In the genomic region with DNA sequence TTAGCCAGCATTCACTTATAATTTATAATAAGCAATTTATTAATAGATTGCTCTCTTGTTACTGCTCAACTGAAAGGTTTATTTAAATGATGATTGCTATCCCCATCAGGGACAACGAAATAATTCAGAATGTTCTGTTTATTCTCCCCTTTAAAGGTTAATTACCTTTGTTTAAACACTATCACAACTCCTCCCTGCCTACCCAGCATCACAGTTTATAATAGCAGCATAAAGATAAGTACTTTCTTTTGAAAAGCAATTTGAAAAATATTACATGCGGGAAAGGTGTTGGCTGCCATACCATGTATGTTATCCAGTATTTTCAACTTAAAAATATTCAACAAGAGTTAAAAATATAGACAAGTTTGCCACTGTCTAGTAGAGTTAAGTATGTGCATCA, we compare ENCODE assay signal across 30 cellular contexts. TPM values are rescaled to one million over a fixed set of nuclear protein-coding genes. Genes with fewer than 3 reads are reported as not detected.
DNase-seq lines count a peak whose midpoint lies in the region; FAIRE-seq and TF ChIP-seq lines count a peak whose summit lies in the region.
"Had no signal": no experiment of that assay in that cellular context is flagged by ENCODE, and none has a peak within 500 bp of the region (broad histone marks: within the 10 kb centered on the region; RNA-seq: fewer than 3 reads in every experiment).

No MANE protein-coding gene starts in this region.

- H3K27ac ChIP-seq in small intestine (ENCODE audit: low read depth in 1 of 2, low read length in 1 of 2) (no peak overlapping the region), uterus (no peak overlapping the region)
- H3K27ac ChIP-seq: 22Rv1, SJCRH30 had no signal

- H3K36me3 ChIP-seq in small intestine (ENCODE audit: control insufficient read depth in 2 of 2, insufficient read depth in 2 of 2, low read length in 2 of 2) = peaks cover 0 to 2% of the 10 kb centered on the region in 2 donors
- no peaks in the 10 kb centered on the region for H3K36me3 ChIP-seq in uterus

- H3K9me3 ChIP-seq in small intestine (ENCODE audit: control insufficient read depth, low read depth) (no peaks in the 10 kb centered on the region), uterus (no peaks in the 10 kb centered on the region)
- H3K9me3 ChIP-seq: BE2C, HAP-1, SJCRH30 had no signal

- TF ChIP-seq CTCF in chondrocyte (IDR thresholded peaks at IDR 0.05) (no peak), uterus (IDR thresholded peaks at IDR 0.05) (no peak)

- no peaks in the 10 kb centered on the region for H3K9me3 Mint-ChIP-seq in activated naive CD4-positive, alpha-beta T cell treated with anti-CD3 and anti-CD28 coated beads, Interleukin-2, amount 50 U/mL, for 24 hours
- peaks cover 6% of the 10 kb centered on the region for H3K9me3 Mint-ChIP-seq in chondrocyte (ENCODE audit: low read depth)
- H3K9me3 Mint-ChIP-seq: CD14-positive monocyte; CD8-positive, alpha-beta memory T cell had no signal

- no peak for TF ChIP-seq POLR2A in uterus (IDR thresholded peaks at IDR 0.05)

- H3K4me1 Mint-ChIP-seq in activated naive CD4-positive, alpha-beta T cell treated with anti-CD3 and anti-CD28 coated beads, Interleukin-2, amount 50 U/mL, for 24 hours = peaks cover 66% of the 10 kb centered on the region
- H3K4me1 Mint-ChIP-seq in chondrocyte (ENCODE audit: low read depth) = peaks cover 46% of the 10 kb centered on the region
- H3K4me1 Mint-ChIP-seq: CD14-positive monocyte had no signal

- H3K4me1 ChIP-seq in small intestine (ENCODE audit: control insufficient read depth in 2 of 2, insufficient read depth in 1 of 2, low read depth in 1 of 2, low read length in 1 of 2) = no peaks in the 10 kb centered on the region
- H3K4me1 ChIP-seq in uterus = no peaks in the 10 kb centered on the region
- H3K4me1 ChIP-seq: BE2C, HAP-1, SJCRH30 had no signal

- H3K27me3 ChIP-seq in small intestine (ENCODE audit: control insufficient read depth in 2 of 2, insufficient read depth in 2 of 2, low read length in 2 of 2) = no peaks in the 10 kb centered on the region
- H3K27me3 ChIP-seq in uterus = no peaks in the 10 kb centered on the region
- H3K27me3 ChIP-seq: BE2C, SJCRH30 had no signal

- DNase-seq in NCI-H146 (lab: John Stamatoyannopoulos, UW) (peak; percentile 22), NCI-H146 treated with DMSO at 0.1 percent for 48 hours (lab: John Stamatoyannopoulos, UW; ENCODE audit: unreplicated experiment) (no peak), chondrocyte (ENCODE audit: low spot score) (no peak), small intestine (peak; percentile 16), uterus (no peak), islet precursor cell (no peak)
- DNase-seq in activated naive CD4-positive, alpha-beta T cell treated with Interleukin-2 at 50 U/mL for 16 hours = no peak
- DNase-seq: BE2C; CD8-positive, alpha-beta memory T cell; DMS 273 treated with DMSO at 0.1 percent for 48 hours; DMS79; EL; GDM1; GOT3; HFFc6; Kasumi-1; NCI-H1092 treated with DMSO at 0.1 percent for 48 hours; NCI-H187; NCI-H2081 treated with DMSO at 0.1 percent for 48 hours; NCI-H526 treated with DMSO at 0.1 percent for 48 hours; NK-92 treated with Interleukin-12 subunit alpha and Interleukin-12 subunit beta, amount 100 ng/mL, for 24 hours; PC-3; SJCRH30 had no signal

- H3K4me3 ChIP-seq in small intestine (ENCODE audit: low read depth in 1 of 2, low read length in 2 of 2) (no peak overlapping the region), uterus (no peak overlapping the region)
- H3K4me3 ChIP-seq: GM12878, HAP-1, K562, SJCRH30 had no signal

- intact Hi-C loops in uterus (cut with DNase I; ENCODE audit: low total_unique reads) = no loop called here

- peaks cover 21% of the 10 kb centered on the region for H3K36me3 Mint-ChIP-seq in activated naive CD4-positive, alpha-beta T cell treated with anti-CD3 and anti-CD28 coated beads, Interleukin-2, amount 50 U/mL, for 24 hours
- H3K36me3 Mint-ChIP-seq in chondrocyte (ENCODE audit: low read depth) = peaks cover 17% of the 10 kb centered on the region

- no peak for FAIRE-seq in small intestine (lab: Jason Lieb, UNC)
- FAIRE-seq: GM12878, HTR-8/SVneo, K562 had no signal

- H3K27me3 Mint-ChIP-seq in activated naive CD4-positive, alpha-beta T cell treated with anti-CD3 and anti-CD28 coated beads, Interleukin-2, amount 50 U/mL, for 24 hours = no peaks in the 10 kb centered on the region
- no peaks in the 10 kb centered on the region for H3K27me3 Mint-ChIP-seq in chondrocyte (ENCODE audit: low read depth)
- H3K27me3 Mint-ChIP-seq: CD8-positive, alpha-beta memory T cell had no signal

- H3K4me3 Mint-ChIP-seq in activated naive CD4-positive, alpha-beta T cell treated with anti-CD3 and anti-CD28 coated beads, Interleukin-2, amount 50 U/mL, for 24 hours = no peak overlapping the region
- no peak overlapping the region for H3K4me3 Mint-ChIP-seq in chondrocyte (ENCODE audit: unreplicated experiment)
- H3K4me3 Mint-ChIP-seq: CD14-positive monocyte; CD8-positive, alpha-beta memory T cell; HFFc6 had no signal

- H3K27ac Mint-ChIP-seq in activated naive CD4-positive, alpha-beta T cell treated with anti-CD3 and anti-CD28 coated beads, Interleukin-2, amount 50 U/mL, for 24 hours = peak overlapping the region; percentile 43
- peak overlapping the region; percentile 23 for H3K27ac Mint-ChIP-seq in chondrocyte (ENCODE audit: unreplicated experiment)
- H3K27ac Mint-ChIP-seq: CD14-positive monocyte, HFFc6 had no signal

- WGBS in small intestine, 3 donors = 19 to 60% (median 48%) methylated on average over 2 of the region's 2 CpGs

RNA-seq across cellular contexts. Expression of a gene that starts 30.6 kb away (rescaled TPM):
- 88.1 to 141 TPM (median 93.3 TPM) in 3 replicates for total RNA-seq in chondrocyte
- 10 to 100 TPM; 19.7 to 26.5 (median 20.5) TPM for polyA plus RNA-seq in small intestine
- 100 to 1,000 TPM; 127 to 207 (median 170) TPM for total RNA-seq in uterus

Comparison
In these comparisons a context has a peak if more than half of its experiments do, and no peak if none do; other contexts are left out.
1. DNase-seq: peak in NCI-H146 (single experiment) and small intestine (single experiment); none in NCI-H146 treated with DMSO at 0.1 percent for 48 hours (single experiment), activated naive CD4-positive, alpha-beta T cell treated with Interleukin-2 at 50 U/mL for 16 hours (single experiment), chondrocyte (single experiment), uterus (0 of 2) and islet precursor cell (single experiment).